Comparison of ENCODE assay signal across 26 cellular contexts in the genomic region with DNA sequence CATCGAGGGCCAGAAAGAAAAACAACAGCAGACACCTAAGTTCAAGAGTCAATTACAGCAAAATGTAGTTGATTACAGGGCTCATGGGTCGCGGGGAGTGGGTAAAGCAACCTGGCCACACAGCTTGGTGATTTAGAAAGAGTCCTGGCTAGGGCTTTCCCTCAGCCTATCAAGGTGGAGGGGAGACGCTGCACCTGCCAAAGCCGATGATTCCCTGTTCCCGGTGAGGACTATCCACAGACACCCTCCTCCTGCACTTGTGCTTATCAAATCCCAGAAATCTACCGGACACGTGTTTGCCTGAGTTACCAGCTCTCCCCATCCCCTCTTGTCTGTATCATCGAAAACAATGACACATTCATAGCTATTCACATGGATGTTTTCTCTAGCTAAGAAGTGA. TPM values are rescaled to one million over a fixed set of nuclear protein-coding genes. Genes with fewer than 3 reads are reported as not detected.
"Had no signal": no experiment of that assay in that cellular context is flagged by ENCODE, and none has a peak within 500 bp of the region (broad histone marks: within the 10 kb centered on the region; RNA-seq: fewer than 3 reads in every experiment).

No MANE protein-coding gene starts in this region.

- DNase-seq: effector CD4-positive, alpha-beta T cell; endodermal cell; erythroblast; foreskin melanocyte; heart right ventricle; hypothalamus; islet precursor cell; mammary epithelial cell; natural killer cell; occipital lobe; posterior cingulate gyrus; spleen; stimulated activated CD4-positive, alpha-beta T cell treated with anti-CD3 and anti-CD28 coated beads, Interleukin-15, amount 100 ng/mL, for 24 hours; stimulated activated CD4-positive, alpha-beta T cell treated with anti-CD3 and anti-CD28 coated beads, Interleukin-1b, Interleukin-23, amount 100 ng/mL, for 48 hours; stimulated activated CD4-positive, alpha-beta T cell treated with anti-CD3 and anti-CD28 coated beads, Interleukin-4, amount 100 ng/mL, for 24 hours; stimulated activated naive CD8-positive, alpha-beta T cell treated with anti-CD3 and anti-CD28 coated beads, Interleukin-15, amount 100 ng/mL, for 72 hours; testis had no signal

- ATAC-seq: heart right ventricle; left lobe of liver; natural killer cell; sciatic nerve; stimulated activated memory B cell treated with anti-CD40 and anti-IgM and Interleukin-4, amounts not matched to agents 10 μg/mL and 1 μg/mL and 100 μg/mL, for 72 hours; stimulated activated naive CD8-positive, alpha-beta T cell treated with anti-CD3 and anti-CD28 coated beads, Interleukin-15, amount 100 ng/mL, for 72 hours had no signal

- H3K27me3 ChIP-seq: testis had no signal

- H3K4me3 ChIP-seq: coronary artery, heart right ventricle, spleen, testis, tibial nerve had no signal

- H3K4me1 ChIP-seq: heart right ventricle, spleen, testis, tibial nerve had no signal

- H3K9me3 ChIP-seq: testis had no signal

- FAIRE-seq: endothelial cell of umbilical vein had no signal

- H3K36me3 ChIP-seq: heart right ventricle, spleen, tibial nerve had no signal

- H3K27ac ChIP-seq: coronary artery, heart right ventricle, spleen, testis, tibial nerve had no signal

RNA-seq across cellular contexts. Expression of a gene that starts 7.0 kb away (rescaled TPM):
- total RNA-seq: dermis microvascular lymphatic vessel endothelial cell, endothelial cell of umbilical vein, natural killer cell, pulmonary artery endothelial cell, sciatic nerve, subcutaneous adipose tissue, tibial nerve had no signal
- polyA plus RNA-seq: endothelial cell of umbilical vein, mammary epithelial cell had no signal
